In genomic region chr11:16924462-16924825, GRCh38 we compare ENCODE assay signal across 8 cellular contexts.
DNase-seq lines count a peak whose midpoint lies in the region; ATAC-seq, FAIRE-seq and TF ChIP-seq lines count a peak whose summit lies in the region.

No MANE protein-coding gene starts in this region.

- H3K27me3 Mint-ChIP-seq in CD8-positive, alpha-beta T cell (ENCODE audit: low read depth), result peaks cover 46% of the 10 kb centered on the region
- peaks cover 25 to 50% of the 10 kb centered on the region in 2 donors for H3K27me3 Mint-ChIP-seq in T-cell
- H3K27me3 Mint-ChIP-seq in memory B cell, result peaks cover 3% of the 10 kb centered on the region

- H3K36me3 ChIP-seq in CD8-positive, alpha-beta T cell (ENCODE audit: insufficient read depth, low read length), result no peaks in the 10 kb centered on the region

- DNase-seq in CD8-positive, alpha-beta T cell, result no peak
- no peak for DNase-seq in T-cell
- DNase-seq in memory B cell (ENCODE audit: low spot score in 2 of 2), result peak in 1 of 2 donors; percentile 26
- no peak for DNase-seq in HuH-7 (ENCODE audit: low spot score)
- no peak for DNase-seq in frontal cortex (ENCODE audit: low spot score in 2 of 2)
- DNase-seq in activated gamma-delta T cell (lab: John Stamatoyannopoulos, UW), result no peak
- no peak for DNase-seq in activated CD4-positive, alpha-beta T cell treated with anti-CD3 and anti-CD28 coated beads, Interleukin-2, amount 50 U/mL, for 1 hour

- TF ChIP-seq CTCF in CD8-positive, alpha-beta T cell (IDR thresholded peaks at IDR 0.05), result no peak

- H3K9me3 ChIP-seq in CD8-positive, alpha-beta T cell (ENCODE audit: low read length), result no peaks in the 10 kb centered on the region

- H3K4me1 ChIP-seq in CD8-positive, alpha-beta T cell (ENCODE audit: insufficient read depth, low read length), result no peaks in the 10 kb centered on the region

- no peak overlapping the region for H3K27ac ChIP-seq in CD8-positive, alpha-beta T cell (ENCODE audit: low read depth, low read length)

- no peaks in the 10 kb centered on the region for H3K9me3 Mint-ChIP-seq in CD8-positive, alpha-beta T cell
- no peaks in the 10 kb centered on the region for H3K9me3 Mint-ChIP-seq in T-cell
- H3K9me3 Mint-ChIP-seq in memory B cell, result no peaks in the 10 kb centered on the region

- intact Hi-C loops in CD8-positive, alpha-beta T cell (cut with DNase I, micrococcal nuclease), result no loop called here

- H3K36me3 Mint-ChIP-seq in CD8-positive, alpha-beta T cell, result no peaks in the 10 kb centered on the region
- no peaks in the 10 kb centered on the region for H3K36me3 Mint-ChIP-seq in T-cell
- no peaks in the 10 kb centered on the region for H3K36me3 Mint-ChIP-seq in memory B cell

- no peak for FAIRE-seq in frontal cortex (lab: Jason Lieb, UNC)

- no peaks in the 10 kb centered on the region for H3K27me3 ChIP-seq in CD8-positive, alpha-beta T cell (ENCODE audit: insufficient read depth, low read length)

- H3K27ac Mint-ChIP-seq in CD8-positive, alpha-beta T cell, result no peak overlapping the region
- H3K27ac Mint-ChIP-seq in T-cell, result no peak overlapping the region
- peak overlapping the region; percentile 58 for H3K27ac Mint-ChIP-seq in memory B cell

- CTCF ChIA-PET in CD8-positive, alpha-beta T cell (lab: Charles Lee), result interaction anchor here (0.6 kb wide), 1 partner anchor 17 kb away, joined by 3 read pairs; no protein-coding TSS in a partner anchor
- CTCF ChIA-PET in T-cell (lab: Charles Lee), result no interaction called here

- no peak for ATAC-seq in CD8-positive, alpha-beta T cell
- ATAC-seq in GM21529 (IDR thresholded peaks at IDR 0.05; ENCODE audit: unreplicated experiment) (peak; percentile 74), T-cell (replicated peaks in 1 of 4) (no peak), memory B cell (ENCODE audit: low read depth) (peak; percentile 83)

- POLR2A ChIA-PET in CD8-positive, alpha-beta T cell (lab: Charles Lee), result no interaction called here
- POLR2A ChIA-PET in T-cell (lab: Charles Lee), result no interaction called here

- H3K4me1 Mint-ChIP-seq in CD8-positive, alpha-beta T cell (ENCODE audit: low read depth), result peaks cover 2% of the 10 kb centered on the region
- H3K4me1 Mint-ChIP-seq in T-cell, result peaks cover 6 to 17% (median 16%) of the 10 kb centered on the region in 3 donors
- H3K4me1 Mint-ChIP-seq in memory B cell, result peaks cover 13% of the 10 kb centered on the region

- peak overlapping the region; percentile 18 for H3K4me3 Mint-ChIP-seq in CD8-positive, alpha-beta T cell
- H3K4me3 Mint-ChIP-seq in T-cell (peak overlapping the region in 2 of 3 donors; percentile 34 to 36), memory B cell (peak overlapping the region; percentile 89)

- no peak overlapping the region for H3K4me3 ChIP-seq in CD8-positive, alpha-beta T cell (ENCODE audit: low read depth, low read length)

Comparison
In these comparisons a context has a peak if more than half of its experiments do, and no peak if none do; other contexts are left out.
1. ATAC-seq: peak in GM21529 (single experiment) and memory B cell (single experiment); none in CD8-positive, alpha-beta T cell (single experiment) and T-cell (0 of 4).
2. H3K4me3 Mint-ChIP-seq: peak in every context shown above with its lines; median percentile 89 in memory B cell; 35 in T-cell; 18 in CD8-positive, alpha-beta T cell.